ENCODE assay signal across 28 cellular contexts in the genomic region with DNA sequence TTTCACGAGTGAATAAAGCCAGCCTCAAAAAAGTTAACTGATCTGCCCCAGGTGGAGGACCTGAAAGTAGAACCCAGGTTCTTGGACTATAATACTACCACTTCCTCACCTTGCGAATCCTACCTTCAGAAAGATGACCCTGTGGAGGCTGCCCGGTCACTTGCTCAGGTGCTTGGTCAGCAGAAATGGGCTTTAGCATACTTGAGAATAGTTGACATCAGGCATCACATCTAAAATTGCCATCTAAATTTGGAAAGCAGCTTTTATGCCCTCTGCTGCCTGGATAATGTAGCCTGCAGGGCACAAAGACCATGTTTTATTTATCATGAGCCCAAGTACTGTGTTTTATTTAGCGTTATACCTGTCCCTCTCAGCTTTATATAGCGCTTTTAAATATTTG.
"Had no signal": no experiment of that assay in that cellular context is flagged by ENCODE, and none has a peak within 500 bp of the region (broad histone marks: within the 10 kb centered on the region; RNA-seq: fewer than 3 reads in every experiment).

No MANE protein-coding gene starts in this region.

- H3K27me3 ChIP-seq: ascending aorta, cardiac muscle cell, gastroesophageal sphincter, hepatocyte, neutrophil, stomach, thyroid gland, upper lobe of left lung had no signal

- H3K9me3 ChIP-seq: gastroesophageal sphincter, neutrophil, thyroid gland, upper lobe of left lung had no signal

- H3K4me2 ChIP-seq: hepatocyte had no signal

- H2AFZ ChIP-seq: hepatocyte had no signal

- ATAC-seq: gastroesophageal sphincter; left colon; stimulated activated naive B cell treated with anti-CD40 and anti-IgM and Interleukin-4, amounts not matched to agents 10 μg/mL and 1 μg/mL and 100 μg/mL, for 72 hours had no signal

- H3K4me1 ChIP-seq: ascending aorta, thyroid gland had no signal

- DNase-seq: activated CD4-positive, alpha-beta memory T cell treated with anti-CD3 and anti-CD28 coated beads for 36 hours; activated CD4-positive, alpha-beta T cell treated with anti-CD3 and anti-CD28 coated beads, Interleukin-2, amount 10 ng/mL, durations not matched to agents 24 days and 14 days; activated CD8-positive, alpha-beta memory T cell treated with anti-CD3 and anti-CD28 coated beads, Interleukin-2, amount 50 U/mL, for 4 hours; activated effector memory CD4-positive, alpha-beta T cell treated with anti-CD3 and anti-CD28 coated beads, Interleukin-2, amount 50 U/mL, for 16 hours; activated naive CD4-positive, alpha-beta T cell treated with anti-CD3 and anti-CD28 coated beads for 36 hours; activated naive CD8-positive, alpha-beta T cell treated with anti-CD3 and anti-CD28 coated beads, Interleukin-2, amount 10 ng/mL, durations not matched to agents 7 days and 5 days; activated T-cell treated with anti-CD3 and anti-CD28 coated beads, Interleukin-2, amount 50 U/mL, for 1 hour; cerebellar nuclear complex; dorsolateral prefrontal cortex; effector memory CD4-positive, alpha-beta T cell; erythroblast; immature natural killer cell; kidney; left colon; mammary epithelial cell; retina; stimulated activated CD4-positive, alpha-beta T cell treated with anti-CD3 and anti-CD28 coated beads, Interleukin-15, amount 100 ng/mL, for 24 hours; stimulated activated CD4-positive, alpha-beta T cell treated with anti-CD3 and anti-CD28 coated beads, Interleukin-2, amount 100 ng/mL, for 24 hours; stimulated activated naive B cell treated with anti-CD40 and anti-IgM and Interleukin-4, amounts not matched to agents 10 μg/mL and 1 μg/mL and 100 μg/mL, for 72 hours; stomach; thyroid gland; upper lobe of left lung had no signal

- H3K36me3 ChIP-seq: ascending aorta, cardiac muscle cell, gastroesophageal sphincter, neutrophil, stomach, thyroid gland, upper lobe of left lung had no signal

- FAIRE-seq: kidney had no signal

- H3K4me3 ChIP-seq: ascending aorta, cardiac muscle cell, coronary artery, dorsolateral prefrontal cortex, gastroesophageal sphincter, hepatocyte, stomach, thyroid gland, upper lobe of left lung had no signal

- H3K27ac ChIP-seq: ascending aorta, cardiac muscle cell, coronary artery, dorsolateral prefrontal cortex, gastroesophageal sphincter, hepatocyte, neutrophil, stomach, thyroid gland, upper lobe of left lung had no signal
